1 cellular context compared by ENCODE assay signal in genomic region chr19:40235238-40236025, GRCh38.
TF ChIP-seq lines count a peak whose summit lies in the region.

No MANE protein-coding gene starts in this region.

TF ChIP-seq in GM23338, 12 proteins besides CTCF, POLR2A, EP300 and RAD21:
- TF ChIP-seq ZNF462 (CRISPR knock-in tag; IDR thresholded peaks at IDR 0.05), result no peak
- no peak for TF ChIP-seq ZNF331 (CRISPR knock-in tag; IDR thresholded peaks at IDR 0.05; ENCODE audit: low read depth)
- TF ChIP-seq ETS1 (IDR thresholded peaks at IDR 0.05), result no peak
- no peak for TF ChIP-seq EZH2phosphoT487 (IDR thresholded peaks at IDR 0.05; ENCODE audit: unreplicated experiment)
- no peak for TF ChIP-seq ZNF114 (CRISPR knock-in tag; IDR thresholded peaks at IDR 0.05)
- no peak for TF ChIP-seq STAT1 (IDR thresholded peaks at IDR 0.05; ENCODE audit: unreplicated experiment)
- TF ChIP-seq EZH2 (IDR thresholded peaks at IDR 0.05; ENCODE audit: low read depth, unreplicated experiment), result no peak
- TF ChIP-seq POLR2AphosphoS5 (IDR thresholded peaks at IDR 0.05; ENCODE audit: low read depth), result no peak
- TF ChIP-seq CREB1 (CRISPR knock-in tag; IDR thresholded peaks at IDR 0.05; ENCODE audit: low read depth), result no peak
- no peak for TF ChIP-seq REST (IDR thresholded peaks at IDR 0.05; ENCODE audit: unreplicated experiment)
- TF ChIP-seq JUNB (IDR thresholded peaks at IDR 0.05; ENCODE audit: unreplicated experiment), result no peak
- TF ChIP-seq NANOG (IDR thresholded peaks at IDR 0.05; ENCODE audit: borderline replicate concordance), result no peak
